13 cellular contexts compared by ENCODE assay signal in genomic region chr19:13017306-13018036, GRCh38. TPM values are rescaled to one million over a fixed set of nuclear protein-coding genes. Genes with fewer than 3 reads are reported as not detected.
DNase-seq lines count a peak whose midpoint lies in the region; ATAC-seq and TF ChIP-seq lines count a peak whose summit lies in the region.
"Had no signal": no experiment of that assay in that cellular context is flagged by ENCODE, and none has a peak within 500 bp of the region (broad histone marks: within the 10 kb centered on the region; RNA-seq: fewer than 3 reads in every experiment).

No MANE protein-coding gene starts in this region.

- no peak for TF ChIP-seq CTCF in astrocyte of the cerebellum (IDR thresholded peaks at IDR 0.05; ENCODE audit: low read depth, low read length, missing control alignments)

- ATAC-seq in HG03175 (IDR thresholded peaks at IDR 0.05; ENCODE audit: unreplicated experiment), result no peak
- ATAC-seq in stimulated activated memory B cell treated with anti-CD40 and anti-IgM and Interleukin-4, amounts not matched to agents 10 μg/mL and 1 μg/mL and 100 μg/mL, for 72 hours, result no peak
- no peak for ATAC-seq in HG03520 (IDR thresholded peaks at IDR 0.05; ENCODE audit: unreplicated experiment)

- H3K27ac ChIP-seq in stomach smooth muscle (ENCODE audit: low read length), result peak overlapping the region; percentile 97

- H3K9me3 ChIP-seq in iPS-15b (ENCODE audit: control insufficient read depth, insufficient read depth, low read length) (no peaks in the 10 kb centered on the region), stomach smooth muscle (ENCODE audit: control insufficient read depth in 2 of 2, low read length in 2 of 2) (no peaks in the 10 kb centered on the region)

- H3K27me3 Mint-ChIP-seq in stimulated activated memory B cell treated with anti-CD40 and anti-IgM and Interleukin-4, amounts not matched to agents 10 μg/mL and 1 μg/mL and 100 μg/mL, for 72 hours, result peaks cover 80% of the 10 kb centered on the region

- H3K9ac ChIP-seq in iPS-15b (ENCODE audit: low read depth, low read length) (no peak overlapping the region), stomach smooth muscle (ENCODE audit: low read length in 2 of 2) (peak overlapping the region; percentile 21 to 58)

- H3K9me3 Mint-ChIP-seq in stimulated activated memory B cell treated with anti-CD40 and anti-IgM and Interleukin-4, amounts not matched to agents 10 μg/mL and 1 μg/mL and 100 μg/mL, for 72 hours, result no peaks in the 10 kb centered on the region
- H3K9me3 Mint-ChIP-seq: CD4-positive, alpha-beta T cell had no signal

- H3K36me3 ChIP-seq in iPS-15b (ENCODE audit: control insufficient read depth, insufficient read depth, low read length), result no peaks in the 10 kb centered on the region
- no peaks in the 10 kb centered on the region for H3K36me3 ChIP-seq in stomach smooth muscle (ENCODE audit: control insufficient read depth in 2 of 2, insufficient read depth in 2 of 2, low read length in 2 of 2)

- H3K27ac Mint-ChIP-seq in stimulated activated memory B cell treated with anti-CD40 and anti-IgM and Interleukin-4, amounts not matched to agents 10 μg/mL and 1 μg/mL and 100 μg/mL, for 72 hours, result no peak overlapping the region
- H3K27ac Mint-ChIP-seq: CD4-positive, alpha-beta T cell had no signal

- H3K4me1 ChIP-seq in iPS-15b (ENCODE audit: control insufficient read depth, insufficient read depth, low read length), result peaks cover 28% of the 10 kb centered on the region
- H3K4me1 ChIP-seq in stomach smooth muscle (ENCODE audit: control insufficient read depth, insufficient read depth, low read length), result peaks cover 89% of the 10 kb centered on the region

- in situ Hi-C loops in G401 (cut with HindIII; ENCODE audit: low sequenced_read_pairs), result no loop called here
- in situ Hi-C loops in astrocyte of the cerebellum (cut with HindIII; ENCODE audit: low sequenced_read_pairs), result no loop called here

- no peak overlapping the region for H3K4me3 Mint-ChIP-seq in stimulated activated memory B cell treated with anti-CD40 and anti-IgM and Interleukin-4, amounts not matched to agents 10 μg/mL and 1 μg/mL and 100 μg/mL, for 72 hours
- H3K4me3 Mint-ChIP-seq: CD4-positive, alpha-beta T cell had no signal

- no peaks in the 10 kb centered on the region for H3K36me3 Mint-ChIP-seq in stimulated activated memory B cell treated with anti-CD40 and anti-IgM and Interleukin-4, amounts not matched to agents 10 μg/mL and 1 μg/mL and 100 μg/mL, for 72 hours

- H3K4me1 Mint-ChIP-seq in stimulated activated memory B cell treated with anti-CD40 and anti-IgM and Interleukin-4, amounts not matched to agents 10 μg/mL and 1 μg/mL and 100 μg/mL, for 72 hours, result peaks cover 36% of the 10 kb centered on the region

- DNase-seq in G401 (ENCODE audit: low spot score) (peak; percentile 54), astrocyte of the cerebellum (ENCODE audit: low read depth) (no peak), inferior parietal cortex (ENCODE audit: extremely low spot score) (no peak)
- DNase-seq: CD4-positive, alpha-beta T cell; erythroblast; NCI-H1105; NCI-H748 treated with DMSO at 0.1 percent for 48 hours had no signal

- H3K27me3 ChIP-seq in iPS-15b (ENCODE audit: control insufficient read depth, insufficient read depth, low read length) (peaks cover 100% of the 10 kb centered on the region), stomach smooth muscle (ENCODE audit: control insufficient read depth in 1 of 2, insufficient read depth in 2 of 2, low read length in 2 of 2) (no peaks in the 10 kb centered on the region)

- peak overlapping the region; percentile 29 for H3K4me3 ChIP-seq in astrocyte of the cerebellum (ENCODE audit: low read depth, low read length)
- H3K4me3 ChIP-seq in iPS-15b (ENCODE audit: low read depth, low read length), result peak overlapping the region; percentile 16
- peak overlapping the region; percentile 52 to 64 for H3K4me3 ChIP-seq in stomach smooth muscle (ENCODE audit: low read length in 2 of 2)

RNA-seq across cellular contexts. Expression of gene NFIX, which starts 22.2 kb away (rescaled TPM):
- 0.86 and 3.6 TPM in 2 replicates for total RNA-seq in G401 (2014; rRNA removed; shearing (Covaris generic))

RNA-seq across cellular contexts. Expression of gene DAND5, which starts 48.1 kb away (rescaled TPM):
- 0.18 TPM in 1 of 2 replicates, not detected in the other for total RNA-seq in G401 (2014; rRNA removed; shearing (Covaris generic))
- total RNA-seq: activated CD8-positive, alpha-beta memory T cell treated with anti-CD3 and anti-CD28 coated beads for 36 hours; CD4-positive, alpha-beta T cell had no signal
